Comparison of ENCODE assay signal across 22 cellular contexts in the genomic region with DNA sequence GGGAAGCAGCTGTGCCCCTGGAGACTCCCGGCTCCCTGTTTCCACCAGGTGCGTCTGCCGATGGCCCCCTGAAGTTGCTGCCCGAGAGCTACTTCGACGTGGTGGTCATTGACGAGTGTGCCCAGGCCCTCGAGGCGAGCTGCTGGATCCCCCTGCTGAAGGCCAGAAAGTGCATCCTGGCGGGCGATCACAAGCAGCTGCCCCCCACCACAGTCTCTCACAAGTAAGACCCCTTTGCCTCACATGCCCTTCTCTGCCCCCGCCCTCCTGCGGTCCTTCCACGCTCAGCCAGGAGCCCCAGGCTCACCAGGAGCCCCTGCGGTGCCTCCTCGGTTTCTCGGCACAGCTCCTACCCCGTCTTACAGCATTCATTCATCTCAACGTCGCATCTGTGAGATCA. TPM values are rescaled to one million over a fixed set of nuclear protein-coding genes. Genes with fewer than 3 reads are reported as not detected.
DNase-seq lines count a peak whose midpoint lies in the region; ATAC-seq, FAIRE-seq and TF ChIP-seq lines count a peak whose summit lies in the region.
"Had no signal": no experiment of that assay in that cellular context is flagged by ENCODE, and none has a peak within 500 bp of the region (broad histone marks: within the 10 kb centered on the region; RNA-seq: fewer than 3 reads in every experiment).

No MANE protein-coding gene starts in this region.

- no peak for TF ChIP-seq POLR2A in gastroesophageal sphincter (IDR thresholded peaks at IDR 0.05)

- H3K9ac ChIP-seq in rectal smooth muscle tissue (ENCODE audit: low read length), result no peak overlapping the region

- TF ChIP-seq CTCF in left ventricle myocardium inferior (IDR thresholded peaks at IDR 0.05; ENCODE audit: borderline replicate concordance) (no peak), gastroesophageal sphincter (IDR thresholded peaks at IDR 0.05) (no peak)

- no peak for ATAC-seq in left ventricle myocardium superior
- no peak for ATAC-seq in gastroesophageal sphincter

- no peaks in the 10 kb centered on the region for H3K27me3 ChIP-seq in left ventricle myocardium inferior (ENCODE audit: low read depth)
- no peaks in the 10 kb centered on the region for H3K27me3 ChIP-seq in gastroesophageal sphincter
- no peaks in the 10 kb centered on the region for H3K27me3 ChIP-seq in rectal smooth muscle tissue (ENCODE audit: control insufficient read depth, insufficient read depth, low read length)

- DNase-seq in left ventricle myocardium inferior (no peak), left ventricle myocardium superior (no peak), RKO (ENCODE audit: low spot score) (no peak), NCI-H526 (lab: John Stamatoyannopoulos, UW) (no peak), GM19239 (ENCODE audit: insufficient read length, low spot score) (no peak)
- DNase-seq: DMS53, GDM1, IMR-90, NCI-H1105, NCI-H2081, NCI-H2171, NCI-H524 treated with DMSO at 0.1 percent for 48 hours, SHP77 treated with DMSO at 0.1 percent for 48 hours had no signal

- H3K4me1 ChIP-seq in left ventricle myocardium inferior, result peaks cover 36% of the 10 kb centered on the region
- H3K4me1 ChIP-seq in gastroesophageal sphincter, result peaks cover 4 to 86% (median 21%) of the 10 kb centered on the region in 3 donors
- peaks cover 43% of the 10 kb centered on the region for H3K4me1 ChIP-seq in rectal smooth muscle tissue (ENCODE audit: control insufficient read depth, insufficient read depth, low read length)

- peaks cover 26% of the 10 kb centered on the region for H3K9me3 ChIP-seq in left ventricle myocardium inferior (replicated peaks)
- peaks cover 0 to 20% (median 0%) of the 10 kb centered on the region in 3 donors for H3K9me3 ChIP-seq in gastroesophageal sphincter

- FAIRE-seq in GM19239 (lab: Jason Lieb, UNC), result no peak
- FAIRE-seq: A204.1, D721Med, H1, HTR-8/SVneo had no signal

- WGBS in gastroesophageal sphincter (ENCODE audit: low coverage in 1 of 2), 2 donors, result 93% methylated on average over 8 of the region's 20 CpGs; no CpG with 5 or more reads in 1 of the 2 donors

- intact Hi-C loops in left ventricle myocardium inferior (cut with micrococcal nuclease), result no loop called here
- intact Hi-C loops in left ventricle myocardium superior (cut with micrococcal nuclease), result no loop called here

- no peak for TF ChIP-seq EP300 in gastroesophageal sphincter (IDR thresholded peaks at IDR 0.05)

- H3K36me3 ChIP-seq in left ventricle myocardium inferior (peaks cover 67% of the 10 kb centered on the region), gastroesophageal sphincter (peaks cover 0 to 85% of the 10 kb centered on the region in 2 donors), rectal smooth muscle tissue (ENCODE audit: control insufficient read depth, insufficient read depth, low read length) (peaks cover 22% of the 10 kb centered on the region)

- H3K27ac ChIP-seq in left ventricle myocardium inferior (replicated peaks), result peak overlapping the region; percentile 65
- peak overlapping the region; percentile 64 to 93 (median 86) for H3K27ac ChIP-seq in gastroesophageal sphincter
- H3K27ac ChIP-seq in rectal smooth muscle tissue (ENCODE audit: low read depth, low read length), result peak overlapping the region; percentile 91
- H3K27ac ChIP-seq: SK-N-MC had no signal

- H3K4me3 ChIP-seq in left ventricle myocardium inferior (no peak overlapping the region), gastroesophageal sphincter (no peak overlapping the region), rectal smooth muscle tissue (ENCODE audit: low read length) (no peak overlapping the region)
- H3K4me3 ChIP-seq: SK-N-MC had no signal

RNA-seq across cellular contexts. Expression of a gene that starts 25.4 kb away (rescaled TPM):
- total RNA-seq in left ventricle myocardium inferior (13.2 TPM), left ventricle myocardium superior (14.7 TPM), gastroesophageal sphincter (10 to 100 TPM; 20.9 to 31.8 (median 24.9) TPM)

RNA-seq across cellular contexts. Expression of a gene that starts 25.5 kb away (rescaled TPM):
- 121 TPM for total RNA-seq in left ventricle myocardium inferior
- 106 TPM for total RNA-seq in left ventricle myocardium superior
- total RNA-seq in gastroesophageal sphincter, result 10 to 100 TPM; 40.4 to 70.0 (median 52.8) TPM

RNA-seq across cellular contexts. Expression of a gene that starts 51.7 kb away (rescaled TPM):
- not detected for total RNA-seq in left ventricle myocardium inferior
- not detected for total RNA-seq in left ventricle myocardium superior
- 1 to 10 TPM in 2 of 4 donors, not detected in 2; 2.9 to 5.4 TPM for total RNA-seq in gastroesophageal sphincter
- total RNA-seq: B cell, H1, IMR-90, RPMI7951 had no signal
